9 cellular contexts compared by ENCODE assay signal in the genomic region with DNA sequence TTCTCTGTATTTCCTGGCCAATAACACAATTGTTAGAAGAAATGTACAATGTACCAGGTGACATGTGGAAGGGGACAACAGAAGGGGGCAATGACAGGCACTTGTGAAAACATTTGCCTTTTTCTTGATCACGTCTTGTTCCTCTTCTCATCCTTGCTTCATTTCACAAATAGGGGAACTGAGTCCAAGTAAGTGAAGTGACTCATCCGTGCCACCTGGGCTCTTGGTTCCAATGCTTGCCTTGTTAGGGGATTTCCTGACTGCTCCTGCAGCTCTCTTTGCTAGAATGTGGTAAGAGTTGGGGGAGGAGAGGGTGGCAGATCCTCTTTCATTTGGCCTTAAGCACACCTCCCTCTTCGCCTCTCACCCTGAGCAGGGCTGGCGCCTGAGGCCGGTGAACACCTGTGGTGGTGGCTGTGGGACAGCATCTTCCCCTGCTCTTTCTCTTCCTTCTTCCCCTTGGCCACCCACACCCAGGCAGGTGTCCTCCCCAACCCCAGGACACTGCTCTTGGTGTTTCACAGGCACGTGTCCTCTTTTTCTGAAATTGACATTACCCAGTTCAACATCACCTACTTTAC. TPM values are rescaled to one million over a fixed set of nuclear protein-coding genes. Genes with fewer than 3 reads are reported as not detected.
A peak's percentile ranks its signal among the peaks of the same experiment; 100 is the strongest.
DNase-seq lines count a peak whose midpoint lies in the region; ATAC-seq and TF ChIP-seq lines count a peak whose summit lies in the region.
"Had no signal": no experiment of that assay in that cellular context is flagged by ENCODE, and none has a peak within 500 bp of the region (broad histone marks: within the 10 kb centered on the region; RNA-seq: fewer than 3 reads in every experiment).

No MANE protein-coding gene starts in this region.

- H3K36me3 ChIP-seq in thyroid gland, result no peaks in the 10 kb centered on the region
- H3K36me3 ChIP-seq in suprapubic skin, result no peaks in the 10 kb centered on the region

- 53 to 56% methylated on average over 6 of the region's 6 CpGs for WGBS in thyroid gland, 2 donors
- WGBS in suprapubic skin, result 59% methylated on average over 6 of the region's 6 CpGs

- TF ChIP-seq CTCF in thyroid gland (IDR thresholded peaks at IDR 0.05) (no peak), suprapubic skin (IDR thresholded peaks at IDR 0.05) (no peak), dorsolateral prefrontal cortex (IDR thresholded peaks at IDR 0.05 in 54 of 56, conservative IDR thresholded peaks at IDR 0.05 in 2 of 56; ENCODE audit: low read depth in 1 of 56, partially characterized antibody in 56 of 56) (no peak)

- H3K4me1 ChIP-seq in thyroid gland (peaks cover 37 to 47% of the 10 kb centered on the region in 2 donors), suprapubic skin (no peaks in the 10 kb centered on the region)

- H3K27me3 ChIP-seq in thyroid gland (no peaks in the 10 kb centered on the region), suprapubic skin (no peaks in the 10 kb centered on the region), dorsolateral prefrontal cortex (no peaks in the 10 kb centered on the region)

- peak overlapping the region; percentile 49 for H3K27ac Mint-ChIP-seq in T-helper 2 cell treated with Interferon-gamma antibody and Interleukin-4, amounts not matched to agents 5 μg/mL and 100 μg/mL, for 36 hours

- no peak for TF ChIP-seq EP300 in suprapubic skin (IDR thresholded peaks at IDR 0.05)

- no peaks in the 10 kb centered on the region for H3K9me3 Mint-ChIP-seq in T-helper 2 cell treated with Interferon-gamma antibody and Interleukin-4, amounts not matched to agents 5 μg/mL and 100 μg/mL, for 36 hours
- H3K9me3 Mint-ChIP-seq: nephron had no signal

- DNase-seq in activated CD4-positive, CD25-positive, alpha-beta regulatory T cell treated with anti-CD3 and anti-CD28 coated beads, Interleukin-2, amount 50 U/mL, for 16 hours (ENCODE audit: low read depth, low spot score), result peak; percentile 9
- no peak for DNase-seq in activated CD4-positive, CD25-positive, alpha-beta regulatory T cell (lab: John Stamatoyannopoulos, UW)
- peak; percentile 36 for DNase-seq in T-helper 2 cell treated with Interferon-gamma antibody and Interleukin-4, amounts not matched to agents 5 μg/mL and 100 μg/mL, for 36 hours (ENCODE audit: low spot score)
- peak; percentile 47 to 60 for DNase-seq in thyroid gland
- no peak for DNase-seq in suprapubic skin (ENCODE audit: low spot score in 2 of 2)
- no peak for DNase-seq in dorsolateral prefrontal cortex

- H3K9me3 ChIP-seq in thyroid gland (no peaks in the 10 kb centered on the region), suprapubic skin (no peaks in the 10 kb centered on the region)

- ATAC-seq in HG03196 (IDR thresholded peaks at IDR 0.05; ENCODE audit: unreplicated experiment), result peak; percentile 86
- peak; percentile 84 for ATAC-seq in esophagus mucosa

- intact Hi-C loops in thyroid gland (cut with DNase I), result no loop called here
- intact Hi-C loops in dorsolateral prefrontal cortex (cut with DNase I), result no loop called here

- peaks cover 37% of the 10 kb centered on the region for H3K27me3 Mint-ChIP-seq in T-helper 2 cell treated with Interferon-gamma antibody and Interleukin-4, amounts not matched to agents 5 μg/mL and 100 μg/mL, for 36 hours (ENCODE audit: low read depth)

- peaks cover 16% of the 10 kb centered on the region for H3K4me1 Mint-ChIP-seq in T-helper 2 cell treated with Interferon-gamma antibody and Interleukin-4, amounts not matched to agents 5 μg/mL and 100 μg/mL, for 36 hours (ENCODE audit: low read depth)
- H3K4me1 Mint-ChIP-seq: nephron had no signal

- no peaks in the 10 kb centered on the region for H3K36me3 Mint-ChIP-seq in T-helper 2 cell treated with Interferon-gamma antibody and Interleukin-4, amounts not matched to agents 5 μg/mL and 100 μg/mL, for 36 hours (ENCODE audit: low read depth)

- H3K4me3 ChIP-seq in thyroid gland (replicated peaks in 1 of 3) (no peak overlapping the region), suprapubic skin (no peak overlapping the region), dorsolateral prefrontal cortex (no peak overlapping the region)

- no peak for TF ChIP-seq POLR2A in thyroid gland (IDR thresholded peaks at IDR 0.05)
- TF ChIP-seq POLR2A in suprapubic skin (IDR thresholded peaks at IDR 0.05), result no peak

- H3K27ac ChIP-seq in thyroid gland, result peak overlapping the region in 1 of 3 donors; percentile 10
- no peak overlapping the region for H3K27ac ChIP-seq in suprapubic skin
- no peak overlapping the region for H3K27ac ChIP-seq in dorsolateral prefrontal cortex

- H3K4me3 Mint-ChIP-seq in T-helper 2 cell treated with Interferon-gamma antibody and Interleukin-4, amounts not matched to agents 5 μg/mL and 100 μg/mL, for 36 hours, result no peak overlapping the region
- H3K4me3 Mint-ChIP-seq: nephron had no signal

RNA-seq across cellular contexts. Expression of gene RHEX, which starts 2.2 kb away (rescaled TPM):
- total RNA-seq in esophagus mucosa, result 0.48 TPM
- total RNA-seq in thyroid gland, result 1 to 10 TPM; 1.2 to 1.7 (median 1.6) TPM
- 1 to 10 TPM in 3 of 4 donors, not detected in 1; 1.2 to 2.8 (median 1.2) TPM for total RNA-seq in suprapubic skin
- total RNA-seq in dorsolateral prefrontal cortex, result 1 to 10 TPM in 1 of 120 experiments, under 1 TPM in 5, not detected in 114; 0.21 to 1.1 (median 0.33) TPM

RNA-seq across cellular contexts. Expression of gene CTSE, which starts 27.1 kb away (rescaled TPM):
- total RNA-seq in esophagus mucosa (0.12 TPM), thyroid gland (10 to 100 TPM in 3 of 4 donors, 1 to 10 TPM in 1; 3.6 to 38.2 (median 19.0) TPM), suprapubic skin (not detected), dorsolateral prefrontal cortex (not detected)

RNA-seq across cellular contexts. Expression of gene RAB7B, which starts 47.5 kb away (rescaled TPM):
- total RNA-seq in esophagus mucosa, result 18.9 TPM
- 10 to 100 TPM in 2 of 4 donors, 1 to 10 TPM in 2; 4.8 to 12.6 (median 8.7) TPM for total RNA-seq in thyroid gland
- total RNA-seq in suprapubic skin, result 10 to 100 TPM; 21.6 to 55.5 (median 26.8) TPM
- 1 to 10 TPM in 103 of 120 experiments, under 1 TPM in 17; 0.43 to 6.5 (median 2.0) TPM for total RNA-seq in dorsolateral prefrontal cortex

Comparison
In these comparisons a context has a peak if more than half of its experiments do, and no peak if none do; other contexts are left out.
1. DNase-seq: peak in activated CD4-positive, CD25-positive, alpha-beta regulatory T cell treated with anti-CD3 and anti-CD28 coated beads, Interleukin-2, amount 50 U/mL, for 16 hours (single experiment), T-helper 2 cell treated with Interferon-gamma antibody and Interleukin-4, amounts not matched to agents 5 μg/mL and 100 μg/mL, for 36 hours (single experiment) and thyroid gland (2 of 2); none in activated CD4-positive, CD25-positive, alpha-beta regulatory T cell (0 of 4), suprapubic skin (0 of 2) and dorsolateral prefrontal cortex (0 of 10).